ENCODE assay signal across 15 cellular contexts in genomic region chr12:76552343-76552938, GRCh38. TPM values are rescaled to one million over a fixed set of nuclear protein-coding genes. Genes with fewer than 3 reads are reported as not detected.
DNase-seq lines count a peak whose midpoint lies in the region; ATAC-seq, FAIRE-seq and TF ChIP-seq lines count a peak whose summit lies in the region.
"Had no signal": no experiment of that assay in that cellular context is flagged by ENCODE, and none has a peak within 500 bp of the region (broad histone marks: within the 10 kb centered on the region; RNA-seq: fewer than 3 reads in every experiment).

No MANE protein-coding gene starts in this region.

- FAIRE-seq in D721Med (lab: Jason Lieb, UNC): no peak

- no peaks in the 10 kb centered on the region for H3K27me3 Mint-ChIP-seq in CD8-positive, alpha-beta memory T cell
- no peaks in the 10 kb centered on the region for H3K27me3 Mint-ChIP-seq in nephron progenitor cell (ENCODE audit: low read depth, poor library complexity)

- TF ChIP-seq CTCF in nephron progenitor cell (IDR thresholded peaks at IDR 0.05): no peak
- no peak for TF ChIP-seq CTCF in D721Med (IDR thresholded peaks at IDR 0.05; ENCODE audit: insufficient read depth, missing control alignments)
- TF ChIP-seq CTCF in gastroesophageal sphincter (IDR thresholded peaks at IDR 0.05): no peak

- H3K36me3 Mint-ChIP-seq in CD8-positive, alpha-beta memory T cell: peaks cover 0 to 25% (median 8%) of the 10 kb centered on the region in 3 donors
- H3K36me3 Mint-ChIP-seq in nephron progenitor cell (ENCODE audit: low read depth): no peaks in the 10 kb centered on the region

- no peak for TF ChIP-seq POLR2A in gastroesophageal sphincter (IDR thresholded peaks at IDR 0.05)

- ATAC-seq in gastroesophageal sphincter (no peak), GM18502 (IDR thresholded peaks at IDR 0.05; ENCODE audit: poor library complexity, unreplicated experiment) (no peak)

- H3K27me3 ChIP-seq in CD8-positive, alpha-beta memory T cell (ENCODE audit: insufficient read depth, low read length, poor library complexity, severe bottlenecking): no peaks in the 10 kb centered on the region
- no peaks in the 10 kb centered on the region for H3K27me3 ChIP-seq in gastroesophageal sphincter
- H3K27me3 ChIP-seq: adrenal gland, dorsolateral prefrontal cortex, right lobe of liver, stomach had no signal

- POLR2A ChIA-PET in CD8-positive, alpha-beta memory T cell (lab: Charles Lee): interaction anchor here (1.2 kb wide), 1 partner anchor 9 kb away, joined by 8 read pairs; no protein-coding TSS in a partner anchor

- H3K4me3 ChIP-seq in CD8-positive, alpha-beta memory T cell (ENCODE audit: low read length): no peak overlapping the region
- no peak overlapping the region for H3K4me3 ChIP-seq in gastroesophageal sphincter
- H3K4me3 ChIP-seq: adrenal gland, dorsolateral prefrontal cortex, right lobe of liver, stomach had no signal

- peaks cover 94% of the 10 kb centered on the region for H3K4me1 ChIP-seq in CD8-positive, alpha-beta memory T cell (ENCODE audit: insufficient read depth, low read length)
- H3K4me1 ChIP-seq in gastroesophageal sphincter: peaks cover 0 to 81% (median 0%) of the 10 kb centered on the region in 3 donors

- H3K9me3 ChIP-seq in CD8-positive, alpha-beta memory T cell (ENCODE audit: low read length): no peaks in the 10 kb centered on the region
- H3K9me3 ChIP-seq in gastroesophageal sphincter: no peaks in the 10 kb centered on the region
- H3K9me3 ChIP-seq: adrenal gland, right lobe of liver, SK-N-SH, stomach had no signal

- H3K4me3 Mint-ChIP-seq in CD8-positive, alpha-beta memory T cell: peak overlapping the region in 5 of 7 donors; percentile 10 to 46 (median 34)
- no peak overlapping the region for H3K4me3 Mint-ChIP-seq in nephron progenitor cell

- H3K36me3 ChIP-seq in CD8-positive, alpha-beta memory T cell (ENCODE audit: insufficient read depth, low read length): no peaks in the 10 kb centered on the region
- H3K36me3 ChIP-seq in gastroesophageal sphincter: no peaks in the 10 kb centered on the region
- H3K36me3 ChIP-seq: adrenal gland, right lobe of liver, stomach had no signal

- peak overlapping the region in 2 of 8 donors; percentile 3 to 17 for H3K27ac Mint-ChIP-seq in CD8-positive, alpha-beta memory T cell
- peak overlapping the region; percentile 77 for H3K27ac Mint-ChIP-seq in nephron progenitor cell

- no peak for DNase-seq in CD8-positive, alpha-beta memory T cell
- peak; percentile 35 for DNase-seq in LHCN-M2 (ENCODE audit: low read depth)
- peak; percentile 25 for DNase-seq in fibroblast of gingiva (ENCODE audit: low read depth)
- no peak for DNase-seq in nephron progenitor cell
- DNase-seq in D721Med (ENCODE audit: insufficient read length, low spot score): no peak
- DNase-seq: adrenal gland, dorsolateral prefrontal cortex, islet precursor cell, NCI-H2171, right lobe of liver, SK-N-SH, stomach, WERI-Rb-1 had no signal

- no peaks in the 10 kb centered on the region for H3K9me3 Mint-ChIP-seq in CD8-positive, alpha-beta memory T cell
- no peaks in the 10 kb centered on the region for H3K9me3 Mint-ChIP-seq in nephron progenitor cell

- TF ChIP-seq EP300 in gastroesophageal sphincter (IDR thresholded peaks at IDR 0.05): no peak

- H3K4me1 Mint-ChIP-seq in CD8-positive, alpha-beta memory T cell: peaks cover 76 to 96% (median 93%) of the 10 kb centered on the region in 3 donors
- H3K4me1 Mint-ChIP-seq in nephron progenitor cell: peaks cover 54% of the 10 kb centered on the region

- CTCF ChIA-PET in CD8-positive, alpha-beta memory T cell (lab: Charles Lee): no interaction called here

- WGBS in gastroesophageal sphincter (ENCODE audit: low coverage in 1 of 2), 2 donors: 80 to 100% methylated on average over 1 of the region's 3 CpGs

- no peak overlapping the region for H3K27ac ChIP-seq in CD8-positive, alpha-beta memory T cell (ENCODE audit: low read depth, low read length)
- H3K27ac ChIP-seq in gastroesophageal sphincter: no peak overlapping the region
- H3K27ac ChIP-seq: adrenal gland, dorsolateral prefrontal cortex, right lobe of liver, stomach, WERI-Rb-1 had no signal

RNA-seq across cellular contexts. Expression of gene OSBPL8, which starts 7.1 kb away (rescaled TPM):
- total RNA-seq in CD8-positive, alpha-beta memory T cell: 10 to 100 TPM; 87.3 to 90.7 TPM
- polyA plus RNA-seq in CD8-positive, alpha-beta memory T cell: 113 TPM
- total RNA-seq in LHCN-M2 (2014; rRNA removed) (50.5 and 56.8 TPM in 2 replicates), gastroesophageal sphincter (10 to 100 TPM; 65.8 to 73.5 (median 66.7) TPM)
- polyA plus RNA-seq in LHCN-M2 (2012): 12.6 TPM

Comparison
In these comparisons a context has a peak if more than half of its experiments do, and no peak if none do; other contexts are left out.
1. DNase-seq: peak in LHCN-M2 (single experiment) and fibroblast of gingiva (single experiment); none in CD8-positive, alpha-beta memory T cell (0 of 5), nephron progenitor cell (single experiment) and D721Med (single experiment).